1 cellular context compared by ENCODE assay signal in genomic region chr7:39405591-39405990, GRCh38.
TF ChIP-seq lines count a peak whose summit lies in the region.

No MANE protein-coding gene starts in this region.

TF ChIP-seq in GM23338, 12 proteins besides CTCF, POLR2A, EP300 and RAD21 (continued from another document):
- TF ChIP-seq ZNF462 (CRISPR knock-in tag; IDR thresholded peaks at IDR 0.05): no peak
TF ChIP-seq in GM23338: peak in this region for 0.
